8 cellular contexts compared by ENCODE assay signal in the genomic region with DNA sequence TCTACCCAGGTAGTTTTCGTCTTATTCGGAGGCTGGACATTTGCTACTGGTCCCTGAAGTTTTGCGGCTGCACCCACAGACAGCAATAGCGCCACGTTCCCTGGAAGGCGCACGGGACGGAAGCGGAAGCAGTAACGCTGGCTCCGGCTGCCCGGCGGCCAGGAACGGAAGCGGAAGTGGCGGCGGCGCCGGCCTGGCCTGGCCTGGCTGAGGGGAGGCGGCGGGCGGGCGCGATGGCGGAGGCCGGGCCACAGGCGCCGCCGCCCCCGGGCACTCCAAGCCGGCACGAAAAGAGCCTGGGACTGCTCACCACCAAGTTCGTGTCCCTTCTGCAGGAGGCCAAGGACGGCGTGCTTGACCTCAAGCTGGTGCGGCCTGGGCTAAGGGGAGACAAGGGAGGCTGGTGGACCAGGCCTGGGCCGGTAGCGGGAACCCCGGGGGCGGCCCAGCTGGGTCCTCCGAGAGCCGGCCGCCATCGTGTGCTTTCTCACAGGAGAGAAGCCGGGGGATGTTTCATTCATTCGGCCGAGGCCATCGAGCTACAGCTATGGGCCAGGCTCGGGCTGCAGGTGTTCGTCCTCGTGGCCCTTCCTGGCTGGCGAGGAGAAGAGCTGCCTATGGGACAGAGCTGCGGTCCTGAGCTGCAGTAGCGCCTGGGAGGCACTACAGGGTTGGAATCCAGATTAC. TPM values are rescaled to one million over a fixed set of nuclear protein-coding genes. Genes with fewer than 3 reads are reported as not detected.
DNase-seq lines count a peak whose midpoint lies in the region; ATAC-seq and TF ChIP-seq lines count a peak whose summit lies in the region.

A gene with protein sequence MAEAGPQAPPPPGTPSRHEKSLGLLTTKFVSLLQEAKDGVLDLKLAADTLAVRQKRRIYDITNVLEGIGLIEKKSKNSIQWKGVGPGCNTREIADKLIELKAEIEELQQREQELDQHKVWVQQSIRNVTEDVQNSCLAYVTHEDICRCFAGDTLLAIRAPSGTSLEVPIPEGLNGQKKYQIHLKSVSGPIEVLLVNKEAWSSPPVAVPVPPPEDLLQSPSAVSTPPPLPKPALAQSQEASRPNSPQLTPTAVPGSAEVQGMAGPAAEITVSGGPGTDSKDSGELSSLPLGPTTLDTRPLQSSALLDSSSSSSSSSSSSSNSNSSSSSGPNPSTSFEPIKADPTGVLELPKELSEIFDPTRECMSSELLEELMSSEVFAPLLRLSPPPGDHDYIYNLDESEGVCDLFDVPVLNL (plus strand): TSS at position 161 of the 687 bp plus-strand sequence. CDS start 73 bp downstream, at position 234.

- peak within 1 kb of the TSS; percentile 90 to 96 for H3K9ac ChIP-seq in liver (ENCODE audit: low read depth in 1 of 2, low read length in 2 of 2)

- ATAC-seq in HG03442 (IDR thresholded peaks at IDR 0.05; ENCODE audit: unreplicated experiment) = peak; percentile 87

- peaks cover 8 to 26% (median 22%) of the 10 kb centered on the region in 4 donors for H3K4me1 ChIP-seq in liver (ENCODE audit: control insufficient read depth in 4 of 4, insufficient read depth in 4 of 4, low read length in 3 of 4)

- intact Hi-C loops in dendritic cell treated with granulocyte-macrophage colony-stimulating factor and Interleukin-4, amounts not matched to agents 40 ng/mL and 50 ng/mL, for 4 days (cut with micrococcal nuclease) = loop anchor here (2.0 kb wide), 1 partner anchor 35 kb away; the partner anchor contains the start of gene TMEM208

- DNase-seq in BJ (ENCODE audit: low read depth) (no peak), NCI-H69 (lab: John Stamatoyannopoulos, UW) (peak; percentile 89)
- peak; percentile 70 to 87 for DNase-seq in activated CD4-positive, alpha-beta T cell treated with anti-CD3 and anti-CD28 coated beads, Interleukin-2, amount 50 U/mL, for 24 hours (ENCODE audit: low read depth in 1 of 2, low spot score in 1 of 2)
- peak; percentile 86 for DNase-seq in stimulated activated CD4-positive, alpha-beta T cell treated with anti-CD3 and anti-CD28 coated beads, Interleukin-4, amount 100 ng/mL, for 1 hour

- H3K9me3 ChIP-seq in liver (ENCODE audit: control insufficient read depth in 4 of 4, low read length in 3 of 4) = no peaks in the 10 kb centered on the region

- H3K27ac Mint-ChIP-seq in dendritic cell treated with granulocyte-macrophage colony-stimulating factor and Interleukin-4, amounts not matched to agents 40 ng/mL and 50 ng/mL, for 4 days = peak within 1 kb of the TSS; percentile 79

- peak within 1 kb of the TSS; percentile 83 for H3K4me3 Mint-ChIP-seq in dendritic cell treated with granulocyte-macrophage colony-stimulating factor and Interleukin-4, amounts not matched to agents 40 ng/mL and 50 ng/mL, for 4 days

- H3K27me3 ChIP-seq in BJ (ENCODE audit: control insufficient read depth, insufficient read depth, low read length) (no peaks in the 10 kb centered on the region), liver (ENCODE audit: control insufficient read depth in 4 of 4, insufficient read depth in 4 of 4, low read length in 3 of 4) (no peaks in the 10 kb centered on the region)

- CTCF ChIA-PET in BJ (lab: Yijun Ruan, JAX) = no interaction called here

- H3K36me3 ChIP-seq in BJ (ENCODE audit: control insufficient read depth, insufficient read depth, low read length) (peaks cover 18% of the 10 kb centered on the region), liver (ENCODE audit: control insufficient read depth in 4 of 4, insufficient read depth in 3 of 4, low read depth in 1 of 4, low read length in 3 of 4) (peaks cover 10 to 31% (median 22%) of the 10 kb centered on the region in 4 donors)

- H3K27ac ChIP-seq in liver (ENCODE audit: low read depth in 1 of 2, low read length in 2 of 2) = peak within 1 kb of the TSS; percentile 33 to 61

- TF ChIP-seq RAD21 in liver (IDR thresholded peaks at IDR 0.05) = peak in 1 of 2 donors; percentile 40

- no peaks in the 10 kb centered on the region for H3K9me3 Mint-ChIP-seq in dendritic cell treated with granulocyte-macrophage colony-stimulating factor and Interleukin-4, amounts not matched to agents 40 ng/mL and 50 ng/mL, for 4 days

- WGBS in liver = under 1% methylated on average over 54 of the region's 54 CpGs

- H3K27me3 Mint-ChIP-seq in dendritic cell treated with granulocyte-macrophage colony-stimulating factor and Interleukin-4, amounts not matched to agents 40 ng/mL and 50 ng/mL, for 4 days = peaks cover under 1% of the 10 kb centered on the region

- TF ChIP-seq POLR2A in GM19193 (IDR thresholded peaks at IDR 0.05; ENCODE audit: extremely low read depth, insufficient read depth, insufficient read length) = peak; percentile 87

- H3K4me3 ChIP-seq in BJ (ENCODE audit: low read depth, low read length) (peak within 1 kb of the TSS; percentile 69), liver (ENCODE audit: low read depth in 1 of 3, low read length in 3 of 3) (peak within 1 kb of the TSS; percentile 88 to 97 (median 92))

- POLR2A ChIA-PET in BJ (lab: Charles Lee) = no interaction called here

- TF ChIP-seq CTCF in BJ (IDR thresholded peaks at IDR 0.05; ENCODE audit: insufficient read depth, low read depth, low read length) (no peak), liver (IDR thresholded peaks at IDR 0.05; ENCODE audit: low read depth, low read length, missing input control) (peak; percentile 2)

- H3K4me1 Mint-ChIP-seq in dendritic cell treated with granulocyte-macrophage colony-stimulating factor and Interleukin-4, amounts not matched to agents 40 ng/mL and 50 ng/mL, for 4 days (ENCODE audit: low read depth) = peaks cover 50% of the 10 kb centered on the region

- peaks cover 48% of the 10 kb centered on the region for H3K36me3 Mint-ChIP-seq in dendritic cell treated with granulocyte-macrophage colony-stimulating factor and Interleukin-4, amounts not matched to agents 40 ng/mL and 50 ng/mL, for 4 days (ENCODE audit: low read depth)

TF ChIP-seq in liver, 16 proteins besides CTCF, POLR2A, EP300 and RAD21 (continues in another document):
- TF ChIP-seq, protein P1, sequence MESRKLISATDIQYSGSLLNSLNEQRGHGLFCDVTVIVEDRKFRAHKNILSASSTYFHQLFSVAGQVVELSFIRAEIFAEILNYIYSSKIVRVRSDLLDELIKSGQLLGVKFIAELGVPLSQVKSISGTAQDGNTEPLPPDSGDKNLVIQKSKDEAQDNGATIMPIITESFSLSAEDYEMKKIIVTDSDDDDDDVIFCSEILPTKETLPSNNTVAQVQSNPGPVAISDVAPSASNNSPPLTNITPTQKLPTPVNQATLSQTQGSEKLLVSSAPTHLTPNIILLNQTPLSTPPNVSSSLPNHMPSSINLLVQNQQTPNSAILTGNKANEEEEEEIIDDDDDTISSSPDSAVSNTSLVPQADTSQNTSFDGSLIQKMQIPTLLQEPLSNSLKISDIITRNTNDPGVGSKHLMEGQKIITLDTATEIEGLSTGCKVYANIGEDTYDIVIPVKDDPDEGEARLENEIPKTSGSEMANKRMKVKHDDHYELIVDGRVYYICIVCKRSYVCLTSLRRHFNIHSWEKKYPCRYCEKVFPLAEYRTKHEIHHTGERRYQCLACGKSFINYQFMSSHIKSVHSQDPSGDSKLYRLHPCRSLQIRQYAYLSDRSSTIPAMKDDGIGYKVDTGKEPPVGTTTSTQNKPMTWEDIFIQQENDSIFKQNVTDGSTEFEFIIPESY (IDR thresholded peaks at IDR 0.05) = no peak
- no peak for TF ChIP-seq JUND (IDR thresholded peaks at IDR 0.05)
- TF ChIP-seq HNF4G (IDR thresholded peaks at IDR 0.05) = no peak
- no peak for TF ChIP-seq TAF1 (conservative IDR thresholded peaks at IDR 0.05)
- no peak for TF ChIP-seq ATF3 (IDR thresholded peaks at IDR 0.05)
- peak; percentile 85 to 95 for TF ChIP-seq GABPA (IDR thresholded peaks at IDR 0.05 in 1 of 2, conservative IDR thresholded peaks at IDR 0.05 in 1 of 2)
- peak; percentile 63 for TF ChIP-seq YY1 (IDR thresholded peaks at IDR 0.05)
- TF ChIP-seq MAX (IDR thresholded peaks at IDR 0.05) = no peak
- no peak for TF ChIP-seq FOXA1 (IDR thresholded peaks at IDR 0.05)
- peak; percentile 84 to 86 for TF ChIP-seq EGR1 (IDR thresholded peaks at IDR 0.05; ENCODE audit: low read depth in 2 of 2)
- TF ChIP-seq SP1 (IDR thresholded peaks at IDR 0.05) = peak; percentile 50
- no peak for TF ChIP-seq REST (IDR thresholded peaks at IDR 0.05)
- no peak for TF ChIP-seq FOXA2 (IDR thresholded peaks at IDR 0.05)
- TF ChIP-seq HNF4A (conservative IDR thresholded peaks at IDR 0.05) = no peak

RNA-seq across cellular contexts. Expression of the gene that starts here (rescaled TPM):
- polyA plus RNA-seq in BJ (2011; rRNA removed) = 49.9 and 83.2 TPM in 2 replicates
- 53.0 and 83.8 TPM in 2 replicates for polyA minus RNA-seq in BJ (2011; rRNA and poly(A)+ RNA removed)
- total RNA-seq in liver = 100 to 1,000 TPM in 1 of 2 donors, 10 to 100 TPM in 1; 39.2 to 107 TPM
- 10 to 100 TPM; 18.1 to 20.7 TPM for polyA plus RNA-seq in liver
